ENCODE assay signal across 10 cellular contexts in the genomic region with DNA sequence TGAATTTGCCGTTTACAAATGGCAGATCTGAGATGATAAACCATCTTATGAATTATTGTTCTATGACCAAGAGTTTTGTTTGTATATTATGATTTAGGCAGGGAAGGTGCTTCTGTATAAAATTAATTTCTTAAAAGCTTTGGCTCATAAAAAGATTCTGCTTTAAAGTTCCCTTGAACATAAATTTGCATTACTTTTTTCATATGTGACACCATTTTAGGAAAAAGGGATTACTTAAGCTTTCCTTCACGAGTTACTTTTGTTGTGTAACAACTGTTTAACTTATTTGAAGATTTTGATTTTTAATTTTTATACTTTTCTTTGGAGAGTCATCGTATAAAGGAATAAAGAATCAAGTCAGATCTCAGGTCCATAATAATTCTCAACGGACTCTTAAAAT. TPM values are rescaled to one million over a fixed set of nuclear protein-coding genes. Genes with fewer than 3 reads are reported as not detected.
DNase-seq lines count a peak whose midpoint lies in the region; ATAC-seq and TF ChIP-seq lines count a peak whose summit lies in the region.
"Had no signal": no experiment of that assay in that cellular context is flagged by ENCODE, and none has a peak within 500 bp of the region (broad histone marks: within the 10 kb centered on the region; RNA-seq: fewer than 3 reads in every experiment).

No MANE protein-coding gene starts in this region.

- DNase-seq in CD4-positive, CD25-positive, alpha-beta regulatory T cell = no peak
- DNase-seq in dorsolateral prefrontal cortex (no peak), dedifferentiated amniotic fluid mesenchymal stem cell (ENCODE audit: extremely low spot score) (no peak), SW 1271 (lab: John Stamatoyannopoulos, UW) (no peak), AG08396 (ENCODE audit: low spot score) (no peak)
- DNase-seq: DMS79 treated with DMSO at 0.1 percent for 48 hours, NCI-H2171 had no signal

- no peaks in the 10 kb centered on the region for H3F3A ChIP-seq in Loucy (ENCODE audit: low read depth)

- peaks cover 5% of the 10 kb centered on the region for H3K36me3 Mint-ChIP-seq in CD4-positive, CD25-positive, alpha-beta regulatory T cell
- H3K36me3 Mint-ChIP-seq in nephron (ENCODE audit: low read depth) = peaks cover 2% of the 10 kb centered on the region

- H3K9ac ChIP-seq in Loucy (ENCODE audit: low read depth, low read length, poor library complexity, severe bottlenecking) = peak overlapping the region; percentile 84

- peak overlapping the region; percentile 94 for H3K4me2 ChIP-seq in Loucy (ENCODE audit: low read depth, low read length, poor library complexity, severe bottlenecking)

- no peaks in the 10 kb centered on the region for H3K9me3 ChIP-seq in CD4-positive, CD25-positive, alpha-beta regulatory T cell (ENCODE audit: control insufficient read depth in 2 of 2, low read length in 2 of 2)
- no peaks in the 10 kb centered on the region for H3K9me3 ChIP-seq in Loucy (ENCODE audit: insufficient read depth, low read depth, low read length)

- peak overlapping the region; percentile 94 for H3K4me3 ChIP-seq in CD4-positive, CD25-positive, alpha-beta regulatory T cell (ENCODE audit: low read depth, low read length)
- peak overlapping the region; percentile 79 for H3K4me3 ChIP-seq in Loucy (ENCODE audit: low read length, poor library complexity, severe bottlenecking)
- H3K4me3 ChIP-seq in dorsolateral prefrontal cortex = peak overlapping the region in 58 of 59 donors; percentile 30 to 99 (median 92)

- peak overlapping the region; percentile 81 to 95 (median 90) for H3K4me3 Mint-ChIP-seq in CD4-positive, CD25-positive, alpha-beta regulatory T cell
- peak overlapping the region; percentile 67 to 92 (median 89) for H3K4me3 Mint-ChIP-seq in nephron

- peaks cover 81% of the 10 kb centered on the region for H3K79me2 ChIP-seq in Loucy (ENCODE audit: insufficient read depth, low read length)

- peaks cover 0 to 2% (median 0%) of the 10 kb centered on the region in 7 donors for H3K9me3 Mint-ChIP-seq in CD4-positive, CD25-positive, alpha-beta regulatory T cell
- H3K9me3 Mint-ChIP-seq in nephron = no peaks in the 10 kb centered on the region

- peaks cover 51 to 72% (median 63%) of the 10 kb centered on the region in 4 donors for H3K4me1 Mint-ChIP-seq in CD4-positive, CD25-positive, alpha-beta regulatory T cell
- H3K4me1 Mint-ChIP-seq in nephron = peaks cover 39% of the 10 kb centered on the region

- peak overlapping the region; percentile 90 for H3K27ac ChIP-seq in CD4-positive, CD25-positive, alpha-beta regulatory T cell (ENCODE audit: insufficient read depth, low read length, poor library complexity, severe bottlenecking)
- peak overlapping the region in 32 of 59 donors; percentile 1 to 100 (median 32) for H3K27ac ChIP-seq in dorsolateral prefrontal cortex

- intact Hi-C loops in dorsolateral prefrontal cortex (cut with DNase I) = loop anchor here in 1 of 2 donors (5.0 kb wide), 1 partner anchor 971 kb away; a partner anchor contains a TSS

- no peak for ATAC-seq in CD4-positive, CD25-positive, alpha-beta regulatory T cell (ENCODE audit: low read depth in 2 of 2)
- ATAC-seq in HG03457 (IDR thresholded peaks at IDR 0.05; ENCODE audit: unreplicated experiment) = no peak

- H3K27me3 ChIP-seq in CD4-positive, CD25-positive, alpha-beta regulatory T cell (ENCODE audit: control insufficient read depth, insufficient read depth, low read length) = peaks cover under 1% of the 10 kb centered on the region
- H3K27me3 ChIP-seq in Loucy (ENCODE audit: insufficient read depth, low read length, poor library complexity, severe bottlenecking) (no peaks in the 10 kb centered on the region), dorsolateral prefrontal cortex (no peaks in the 10 kb centered on the region)

- H3K4me1 ChIP-seq in CD4-positive, CD25-positive, alpha-beta regulatory T cell (ENCODE audit: control insufficient read depth, insufficient read depth, low read length, poor library complexity, severe bottlenecking) = peaks cover 31% of the 10 kb centered on the region
- H3K4me1 ChIP-seq in Loucy (ENCODE audit: insufficient read depth, low read length, poor library complexity, severe bottlenecking) = peaks cover 56% of the 10 kb centered on the region

- H3K9me2 ChIP-seq in Loucy (replicated peaks; ENCODE audit: low read depth, low read length) = no peaks in the 10 kb centered on the region

- peaks cover 79% of the 10 kb centered on the region for H4K20me1 ChIP-seq in Loucy (ENCODE audit: insufficient read depth, low read length, poor library complexity, severe bottlenecking)

- TF ChIP-seq CTCF in Loucy (conservative IDR thresholded peaks at IDR 0.05; ENCODE audit: low read length) (no peak), dorsolateral prefrontal cortex (IDR thresholded peaks at IDR 0.05 in 54 of 56, conservative IDR thresholded peaks at IDR 0.05 in 2 of 56; ENCODE audit: low read depth in 1 of 56, partially characterized antibody in 56 of 56) (no peak), nephron (IDR thresholded peaks at IDR 0.05; ENCODE audit: unreplicated experiment in 3 of 3) (no peak)

- H2AFZ ChIP-seq in Loucy (ENCODE audit: low read length) = no peak overlapping the region

- H3K36me3 ChIP-seq in CD4-positive, CD25-positive, alpha-beta regulatory T cell (ENCODE audit: control insufficient read depth, insufficient read depth, low read length) = no peaks in the 10 kb centered on the region
- 0 out of 2 replicates have a peak, but pooled peaks cover 4% of the 10 kb centered on the region for H3K36me3 ChIP-seq in Loucy (ENCODE audit: insufficient read depth, low read length)

- H3K27me3 Mint-ChIP-seq in CD4-positive, CD25-positive, alpha-beta regulatory T cell = peaks cover 2% of the 10 kb centered on the region
- no peaks in the 10 kb centered on the region for H3K27me3 Mint-ChIP-seq in nephron (ENCODE audit: low read depth)

- peak overlapping the region in 2 of 3 donors; percentile 76 to 94 for H3K27ac Mint-ChIP-seq in CD4-positive, CD25-positive, alpha-beta regulatory T cell
- H3K27ac Mint-ChIP-seq in nephron = peak overlapping the region; percentile 15 to 98 (median 93)

RNA-seq across cellular contexts. Expression of a gene that starts 3.3 kb away (rescaled TPM):
- total RNA-seq in CD4-positive, CD25-positive, alpha-beta regulatory T cell = 64.4 TPM
- 10 to 100 TPM; 20.9 to 24.7 (median 21.6) TPM for polyA plus RNA-seq in CD4-positive, CD25-positive, alpha-beta regulatory T cell
- total RNA-seq in dorsolateral prefrontal cortex = 100 to 1,000 TPM in 81 of 120 experiments, 10 to 100 TPM in 39; 57.3 to 161 (median 106) TPM
